1 cellular context compared by ENCODE assay signal in genomic region chr1:47333922-47334764, GRCh38.
TF ChIP-seq lines count a peak whose summit lies in the region.

No MANE protein-coding gene starts in this region.

TF ChIP-seq in GM23338, 12 proteins besides CTCF, POLR2A, EP300 and RAD21 (continued from another document):
- no peak for TF ChIP-seq ZNF462 (CRISPR knock-in tag; IDR thresholded peaks at IDR 0.05)
- peak; percentile 53; the same call in 1 of the 2 replicates for TF ChIP-seq ETS1 (IDR thresholded peaks at IDR 0.05)
- 0 out of 2 replicates have a peak, but pooled peaks have one; percentile 6 for TF ChIP-seq CREB1 (CRISPR knock-in tag; IDR thresholded peaks at IDR 0.05; ENCODE audit: low read depth)
